ENCODE assay signal across 1 cellular context in genomic region chr11:134849833-134850232, GRCh38.
TF ChIP-seq lines count a peak whose summit lies in the region.

No MANE protein-coding gene starts in this region.

TF ChIP-seq in HepG2, 621 proteins besides CTCF, POLR2A, EP300 and RAD21 (continued from another document):
- TF ChIP-seq ZBTB40 (IDR thresholded peaks at IDR 0.05) = no peak
- TF ChIP-seq ZBTB40 (CRISPR knock-in tag; IDR thresholded peaks at IDR 0.05) = peak; percentile 54; the same call in 1 of the 2 replicates
TF ChIP-seq in HepG2: peak in this region for 1.
